In genomic region chr5:124652892-124653441, GRCh38 we compare ENCODE assay signal across 26 cellular contexts.
DNase-seq lines count a peak whose midpoint lies in the region; ATAC-seq, FAIRE-seq and TF ChIP-seq lines count a peak whose summit lies in the region.
"Had no signal": no experiment of that assay in that cellular context is flagged by ENCODE, and none has a peak within 500 bp of the region (broad histone marks: within the 10 kb centered on the region; RNA-seq: fewer than 3 reads in every experiment).

No MANE protein-coding gene starts in this region.

- intact Hi-C loops in HepG2 (cut with micrococcal nuclease; ENCODE audit: unreplicated experiment), result no loop called here

- H3K9ac ChIP-seq in SU-DHL-6 (ENCODE audit: low read length), result peak overlapping the region; percentile 76
- no peak overlapping the region for H3K9ac ChIP-seq in subcutaneous abdominal adipose tissue (ENCODE audit: low read length in 5 of 5)
- no peak overlapping the region for H3K9ac ChIP-seq in HepG2 (ENCODE audit: insufficient read depth, low read depth, low read length)

- no peak overlapping the region for H3K4me3 ChIP-seq in HEK293 (ENCODE audit: low read depth, low read length)
- no peak overlapping the region for H3K4me3 ChIP-seq in SU-DHL-6 (ENCODE audit: insufficient read depth, low read length, poor library complexity, severe bottlenecking)
- no peak overlapping the region for H3K4me3 ChIP-seq in muscle layer of duodenum (ENCODE audit: low read depth in 1 of 2, low read length in 2 of 2)
- no peak overlapping the region for H3K4me3 ChIP-seq in subcutaneous abdominal adipose tissue (ENCODE audit: low read depth in 1 of 5, low read length in 5 of 5)
- H3K4me3 ChIP-seq in HepG2 (replicated peaks in 1 of 3; ENCODE audit: insufficient read depth in 1 of 3, low read depth in 2 of 3, low read length in 3 of 3), result no peak overlapping the region

- H3K4me1 ChIP-seq in HEK293 (ENCODE audit: control insufficient read depth, insufficient read depth, low read length) (peaks cover 42% of the 10 kb centered on the region), muscle layer of duodenum (ENCODE audit: control insufficient read depth in 1 of 2, insufficient read depth in 2 of 2, low read length in 2 of 2) (peaks cover 38 to 55% of the 10 kb centered on the region in 2 donors), subcutaneous abdominal adipose tissue (ENCODE audit: control insufficient read depth in 5 of 5, insufficient read depth in 5 of 5, low read length in 5 of 5) (peaks cover 5 to 77% (median 67%) of the 10 kb centered on the region in 5 donors), HepG2 (ENCODE audit: insufficient read depth, low read length) (peaks cover 94% of the 10 kb centered on the region)

- TF ChIP-seq RAD21 in HepG2 (CRISPR knock-in tag; IDR thresholded peaks at IDR 0.05), result no peak

- peaks cover 79% of the 10 kb centered on the region for H3F3A ChIP-seq in SU-DHL-6 (ENCODE audit: insufficient read depth)

- in situ Hi-C loops in HepG2 (cut with HindIII; ENCODE audit: extremely low pct_ligation_motif_present, low pct_unique_long_range_greater_than_20kb), result loop anchor here (25.0 kb wide), 1 partner anchor 366 kb away; no protein-coding TSS in a partner anchor

- H3K4me2 ChIP-seq in SU-DHL-6 (ENCODE audit: low read depth, low read length, poor library complexity, severe bottlenecking), result peak overlapping the region; percentile 93
- H3K4me2 ChIP-seq in HepG2 (ENCODE audit: low read depth, low read length), result no peak overlapping the region

- TF ChIP-seq POLR2A in HepG2 (IDR thresholded peaks at IDR 0.05; ENCODE audit: insufficient read depth in 1 of 2, low read depth in 2 of 2, low read length in 2 of 2), result no peak

- no peaks in the 10 kb centered on the region for H3K27me3 ChIP-seq in SU-DHL-6 (ENCODE audit: low read length)
- no peaks in the 10 kb centered on the region for H3K27me3 ChIP-seq in muscle layer of duodenum (ENCODE audit: low read depth, low read length)
- peaks cover 0 to 3% (median 0%) of the 10 kb centered on the region in 5 donors for H3K27me3 ChIP-seq in subcutaneous abdominal adipose tissue (ENCODE audit: control insufficient read depth in 5 of 5, insufficient read depth in 4 of 5, low read length in 5 of 5)
- no peaks in the 10 kb centered on the region for H3K27me3 ChIP-seq in HepG2 (ENCODE audit: control insufficient read depth in 1 of 2, insufficient read depth in 2 of 2, low read length in 2 of 2)
- H3K27me3 ChIP-seq: ovary had no signal

- POLR2A ChIA-PET in HEK293 (lab: Yijun Ruan, JAX) (interaction anchor here (0.6 to 1.3 kb wide), 2 partner anchors 8 to 24 kb away, joined by 3 to 4 read pairs; no protein-coding TSS in a partner anchor), HepG2 (lab: Yijun Ruan, JAX) (no interaction called here)

- TF ChIP-seq CTCF in HEK293 (tag by site-specific recombination; IDR thresholded peaks at IDR 0.05) (no peak), SU-DHL-6 (IDR thresholded peaks at IDR 0.05; ENCODE audit: insufficient read depth, low read length, poor library complexity, severe bottlenecking) (no peak), HepG2 (CRISPR knock-in tag; IDR thresholded peaks at IDR 0.05) (no peak)

- H4K20me1 ChIP-seq in SU-DHL-6 (ENCODE audit: low read depth, low read length) (no peaks in the 10 kb centered on the region), HepG2 (ENCODE audit: insufficient read depth, low read length) (no peaks in the 10 kb centered on the region)

- peaks cover 0 to 7% of the 10 kb centered on the region in 2 experiments; a peak in 1 of 3 replicates for H3K36me3 ChIP-seq in HEK293 (ENCODE audit: control insufficient read depth in 2 of 2, insufficient read depth in 1 of 2, low read length in 2 of 2)
- peaks cover 7% of the 10 kb centered on the region; the same call in 1 of the 2 replicates for H3K36me3 ChIP-seq in SU-DHL-6 (ENCODE audit: low read length)
- no peaks in the 10 kb centered on the region for H3K36me3 ChIP-seq in muscle layer of duodenum (ENCODE audit: control insufficient read depth in 1 of 2, insufficient read depth in 2 of 2, low read length in 2 of 2)
- H3K36me3 ChIP-seq in subcutaneous abdominal adipose tissue (ENCODE audit: control insufficient read depth in 5 of 5, insufficient read depth in 5 of 5, low read length in 5 of 5), result peaks cover 0 to 5% (median 2%) of the 10 kb centered on the region in 5 donors
- H3K36me3 ChIP-seq in HepG2 (replicated peaks in 1 of 2; ENCODE audit: control insufficient read depth in 1 of 2, insufficient read depth in 2 of 2, low read length in 2 of 2), result no peaks in the 10 kb centered on the region
- H3K36me3 ChIP-seq: ovary had no signal

- BruUV-seq in HepG2 (replicated peaks; lab: Mats Ljungman, UMichigan), result no TSS peak

- H3K9me2 ChIP-seq in SU-DHL-6 (replicated peaks; ENCODE audit: insufficient read depth, low read length), result no peaks in the 10 kb centered on the region

- ATAC-seq in HepG2, result no peak
- ATAC-seq: activated CD4-positive, CD25-positive, alpha-beta regulatory T cell treated with anti-CD3 and anti-CD28 coated beads, Interleukin-2, amount 50 U/mL, for 24 hours; activated CD8-positive, alpha-beta T cell treated with anti-CD3 and anti-CD28 coated beads for 36 hours; HCT116; heart right ventricle; natural killer cell; SK-N-SH treated with all-trans-retinoic acid at 6 μM for 48 hours had no signal

- H3K27ac ChIP-seq in HEK293 (ENCODE audit: extremely low read depth, low read depth, low read length) (peak overlapping the region; percentile 98; the same call in 1 of the 2 replicates), SU-DHL-6 (ENCODE audit: low read depth, low read length) (peak overlapping the region; percentile 98), muscle layer of duodenum (ENCODE audit: low read length) (peak overlapping the region; percentile 74), subcutaneous abdominal adipose tissue (ENCODE audit: low read depth, low read length) (peak overlapping the region; percentile 53), HepG2 (ENCODE audit: extremely low read length, insufficient read depth, low read length) (no peak overlapping the region)
- H3K27ac ChIP-seq: HL-60, ovary had no signal

- H3K79me2 ChIP-seq in SU-DHL-6 (ENCODE audit: insufficient read depth, low read length), result peaks cover 85% of the 10 kb centered on the region
- no peaks in the 10 kb centered on the region for H3K79me2 ChIP-seq in HepG2 (ENCODE audit: insufficient read depth, low read length)

- no peak overlapping the region for H2AFZ ChIP-seq in SU-DHL-6 (ENCODE audit: low read depth, low read length, severe bottlenecking)
- no peak overlapping the region for H2AFZ ChIP-seq in HepG2 (ENCODE audit: low read length)

- TF ChIP-seq EP300 in HepG2 (IDR thresholded peaks at IDR 0.05; ENCODE audit: low read depth in 2 of 2, low read length in 2 of 2), result no peak
- TF ChIP-seq EP300 in HepG2 (CRISPR knock-in tag; IDR thresholded peaks at IDR 0.05; ENCODE audit: borderline replicate concordance), result no peak

- CTCF ChIA-PET in HEK293 (lab: Yijun Ruan, JAX), result interaction anchor here (0.6 to 0.8 kb wide), 2 partner anchors 73 to 1846 kb away, joined by 3 to 4 read pairs; no protein-coding TSS in a partner anchor
- CTCF ChIA-PET in HepG2 (lab: Yijun Ruan, JAX; ENCODE audit: low intra/inter-chr PET ratio, low total read pairs), result no interaction called here

- FAIRE-seq in HepG2 (lab: Jason Lieb, UNC), result no peak
- FAIRE-seq: astrocyte, urothelium cell line had no signal

- 94% methylated on average over 2 of the region's 2 CpGs for WGBS in HepG2 (ENCODE audit: low lambda C conversion rate)

- H3K9me3 ChIP-seq in HEK293 (ENCODE audit: control insufficient read depth, insufficient read depth, low read depth, low read length) (no peaks in the 10 kb centered on the region), SU-DHL-6 (ENCODE audit: insufficient read depth, low read length) (no peaks in the 10 kb centered on the region), muscle layer of duodenum (ENCODE audit: control insufficient read depth in 1 of 2, low read length in 2 of 2) (no peaks in the 10 kb centered on the region), subcutaneous abdominal adipose tissue (ENCODE audit: control insufficient read depth in 5 of 5, low read length in 5 of 5) (no peaks in the 10 kb centered on the region), HepG2 (ENCODE audit: low read length) (no peaks in the 10 kb centered on the region)
- H3K9me3 ChIP-seq: heart right ventricle, ovary had no signal

- DNase-seq in pons (ENCODE audit: low spot score), result no peak
- DNase-seq in AG20443 (ENCODE audit: low spot score), result no peak
- no peak for DNase-seq in HepG2 (ENCODE audit: low spot score)
- DNase-seq: activated CD8-positive, alpha-beta T cell treated with anti-CD3 and anti-CD28 coated beads for 36 hours; activated effector memory CD4-positive, alpha-beta T cell treated with Interleukin-2 at 50 U/mL for 16 hours; activated naive CD8-positive, alpha-beta T cell treated with anti-CD3 and anti-CD28 coated beads, Interleukin-2, amount 10 ng/mL, durations not matched to agents 7 days and 5 days; CD4-positive, alpha-beta T cell; DMS 273 treated with DMSO at 0.1 percent for 48 hours; effector CD4-positive, alpha-beta T cell; heart right ventricle; natural killer cell; NCI-H1092; NCI-H187; NCI-H69; ovary; T1000 had no signal

TF ChIP-seq in HEK293, 187 proteins besides CTCF, POLR2A, EP300 and RAD21 (continues in another document):
- TF ChIP-seq GLI4 (tag by site-specific recombination; IDR thresholded peaks at IDR 0.05), result no peak

TF ChIP-seq in HepG2, 621 proteins besides CTCF, POLR2A, EP300 and RAD21 (continues in another document):
- no peak for TF ChIP-seq TBL1XR1 (IDR thresholded peaks at IDR 0.05; ENCODE audit: borderline replicate concordance, low read length, partially characterized antibody)
